Comparison of ENCODE assay signal across 30 cellular contexts in the genomic region with DNA sequence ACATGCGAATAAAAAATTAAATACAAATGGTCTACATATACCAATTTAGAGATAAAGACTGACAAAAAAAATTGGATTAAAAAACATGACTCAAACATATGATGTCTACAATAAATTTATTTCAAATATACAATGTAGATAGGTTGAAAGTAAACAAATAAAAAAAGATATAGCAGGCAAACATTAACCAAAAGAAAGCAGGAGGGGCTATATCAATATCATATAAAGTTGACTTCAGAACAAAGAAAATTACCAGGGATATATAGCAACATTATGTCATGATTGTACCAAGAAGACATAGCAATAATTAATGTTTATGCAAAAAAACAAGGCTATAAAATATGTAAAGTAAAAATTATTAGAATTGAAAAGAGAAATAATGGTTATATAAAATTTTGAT. TPM values are rescaled to one million over a fixed set of nuclear protein-coding genes. Genes with fewer than 3 reads are reported as not detected.
"Had no signal": no experiment of that assay in that cellular context is flagged by ENCODE, and none has a peak within 500 bp of the region (broad histone marks: within the 10 kb centered on the region; RNA-seq: fewer than 3 reads in every experiment).

No MANE protein-coding gene starts in this region.

- DNase-seq: natural killer cell; occipital lobe; ovary; posterior cingulate gyrus; psoas muscle; right cardiac atrium; right lobe of liver; sigmoid colon; spleen; stimulated activated CD4-positive, alpha-beta T cell treated with anti-CD3 and anti-CD28 coated beads, Interleukin-12 subunit alpha, Interleukin-12 subunit beta, amount 100 ng/mL, for 4 hours; stimulated activated CD4-positive, alpha-beta T cell treated with anti-CD3 and anti-CD28 coated beads, Interleukin-1b, Interleukin-23, amount 100 ng/mL, for 48 hours; stimulated activated CD4-positive, alpha-beta T cell treated with anti-CD3 and anti-CD28 coated beads, Interleukin-4, amount 100 ng/mL, for 1 hour; stimulated activated CD4-positive, alpha-beta T cell treated with anti-CD3 and anti-CD28 coated beads, Interleukin-4, amount 100 ng/mL, for 4 hours; stimulated activated CD8-positive, alpha-beta memory T cell treated with anti-CD3 and anti-CD28 coated beads, Interleukin-4, amount 100 ng/mL, for 48 hours; stimulated activated naive CD4-positive, alpha-beta T cell; stimulated activated naive CD8-positive, alpha-beta T cell treated with anti-CD3 and anti-CD28 coated beads, Interleukin-15, amount 100 ng/mL, for 72 hours; stimulated activated naive CD8-positive, alpha-beta T cell treated with anti-CD3 and anti-CD28 coated beads, Interleukin-15, Interleukin-2, amounts not matched to agents 100 U/mL and 50 U/mL, for 24 hours; substantia nigra; thyroid gland; trophoblast cell; upper lobe of left lung had no signal

- ATAC-seq: natural killer cell; psoas muscle; right cardiac atrium; right lobe of liver; stimulated activated memory B cell treated with anti-CD40 and anti-IgM and Interleukin-4, amounts not matched to agents 10 μg/mL and 1 μg/mL and 100 μg/mL, for 72 hours; stimulated activated naive CD8-positive, alpha-beta T cell treated with anti-CD3 and anti-CD28 coated beads, Interleukin-15, amount 100 ng/mL, for 72 hours; stimulated activated naive CD8-positive, alpha-beta T cell treated with anti-CD3 and anti-CD28 coated beads, Interleukin-15, Interleukin-2, amounts not matched to agents 100 U/mL and 50 U/mL, for 24 hours had no signal

- H3K4me3 ChIP-seq: neural progenitor cell, ovary, psoas muscle, right lobe of liver, sigmoid colon, smooth muscle cell, spleen, thoracic aorta, thyroid gland, tibial nerve, upper lobe of left lung, vagina had no signal

- H3K4me2 ChIP-seq: neural progenitor cell, smooth muscle cell had no signal

- H3K27ac ChIP-seq: neural progenitor cell, ovary, parathyroid adenoma, psoas muscle, right lobe of liver, sigmoid colon, spleen, thoracic aorta, thyroid gland, tibial nerve, upper lobe of left lung, vagina had no signal

- H3K79me2 ChIP-seq: parathyroid adenoma had no signal

- H3K4me1 ChIP-seq: parathyroid adenoma, psoas muscle, right lobe of liver, sigmoid colon, spleen, thyroid gland, tibial nerve, upper lobe of left lung, vagina had no signal

- H2AFZ ChIP-seq: neural progenitor cell, parathyroid adenoma had no signal

- H3K36me3 ChIP-seq: neural progenitor cell, ovary, right lobe of liver, sigmoid colon, spleen, thoracic aorta, thyroid gland, upper lobe of left lung, vagina had no signal

- FAIRE-seq: urothelium cell line had no signal

- H3K27me3 ChIP-seq: neural progenitor cell, ovary, right lobe of liver, sigmoid colon, spleen, thyroid gland, tibial nerve, upper lobe of left lung, vagina had no signal

- H3K9me3 ChIP-seq: ovary, psoas muscle, right lobe of liver, sigmoid colon, thoracic aorta, thyroid gland, upper lobe of left lung, vagina had no signal

- H3K9ac ChIP-seq: neural progenitor cell, parathyroid adenoma had no signal

RNA-seq across cellular contexts. Expression of a gene that starts 49.9 kb away (rescaled TPM):
- polyA plus RNA-seq: neural cell, ovary, psoas muscle, right cardiac atrium had no signal
